ENCODE assay signal across 20 cellular contexts in the genomic region with DNA sequence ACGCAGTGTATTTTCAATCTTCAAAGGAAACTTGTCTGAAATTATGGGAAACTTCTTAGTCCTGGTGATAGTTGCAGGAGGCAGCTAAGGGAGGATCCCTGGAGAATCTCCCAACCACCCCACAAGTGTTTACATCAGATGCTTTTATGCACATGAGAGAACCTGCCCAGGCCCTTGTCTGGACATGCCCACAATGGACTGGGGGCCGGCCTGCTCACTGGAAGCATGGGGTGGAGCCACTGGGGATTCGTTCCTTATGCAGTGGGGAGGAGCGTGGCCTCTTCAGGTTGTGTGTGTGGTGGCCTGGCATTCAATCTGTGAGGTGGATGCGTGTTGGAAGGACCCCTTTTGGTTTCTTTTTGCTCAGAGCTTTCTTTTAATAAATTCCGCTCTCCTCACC.
DNase-seq lines count a peak whose midpoint lies in the region; TF ChIP-seq lines count a peak whose summit lies in the region.
"Had no signal": no experiment of that assay in that cellular context is flagged by ENCODE, and none has a peak within 500 bp of the region (broad histone marks: within the 10 kb centered on the region; RNA-seq: fewer than 3 reads in every experiment).

No MANE protein-coding gene starts in this region.

- no peak overlapping the region for H3K27ac Mint-ChIP-seq in progenitor cell of endocrine pancreas
- H3K27ac Mint-ChIP-seq: CD14-positive monocyte; T-helper 1 cell treated with Interleukin-12 subunit alpha and Interleukin-12 subunit beta and Interleukin-4 antibody, amounts not matched to agents 30 μg/mL and 1 μg/mL, for 36 hours had no signal

- no peak overlapping the region for H3K27ac ChIP-seq in WERI-Rb-1

- H3K4me3 Mint-ChIP-seq in progenitor cell of endocrine pancreas (ENCODE audit: low read depth) = no peak overlapping the region
- H3K4me3 Mint-ChIP-seq: CD14-positive monocyte; T-helper 1 cell treated with Interleukin-12 subunit alpha and Interleukin-12 subunit beta and Interleukin-4 antibody, amounts not matched to agents 30 μg/mL and 1 μg/mL, for 36 hours had no signal

- DNase-seq in SHP77 (lab: John Stamatoyannopoulos, UW) (peak; percentile 19 to 37), SHP77 treated with DMSO at 0.1 percent for 48 hours (lab: John Stamatoyannopoulos, UW) (no peak), H4 (ENCODE audit: low spot score) (peak; percentile 26), WERI-Rb-1 (peak; percentile 10), myocyte (ENCODE audit: low read depth) (peak; percentile 0), progenitor cell of endocrine pancreas (ENCODE audit: low spot score, unreplicated experiment) (no peak), middle frontal gyrus (ENCODE audit: extremely low spot score, low spot score) (no peak), AG20443 (ENCODE audit: low spot score) (no peak)
- DNase-seq: AML-193, Caco-2, DND-41, H7, Kasumi-1, NCI-H187, NCI-H2171, NCI-H446 treated with DMSO at 0.1 percent for 48 hours, NCI-H774 had no signal

- H3K4me1 Mint-ChIP-seq in progenitor cell of endocrine pancreas (ENCODE audit: low read depth) = peaks cover 6% of the 10 kb centered on the region
- H3K4me1 Mint-ChIP-seq: CD14-positive monocyte had no signal

- H3K36me3 Mint-ChIP-seq in progenitor cell of endocrine pancreas (ENCODE audit: insufficient read depth) = no peaks in the 10 kb centered on the region
- H3K36me3 Mint-ChIP-seq: CD14-positive monocyte had no signal

- H3K36me3 ChIP-seq in WERI-Rb-1 = no peaks in the 10 kb centered on the region

- peaks cover 23% of the 10 kb centered on the region for H3K9me3 Mint-ChIP-seq in progenitor cell of endocrine pancreas (ENCODE audit: low read depth)

- H3K4me3 ChIP-seq in WERI-Rb-1 (ENCODE audit: low read depth, low read length) = no peak overlapping the region
- H3K4me3 ChIP-seq: GM12878 had no signal

- no peaks in the 10 kb centered on the region for H3K27me3 ChIP-seq in WERI-Rb-1 (ENCODE audit: insufficient read depth, low read depth, severe bottlenecking)

- no peaks in the 10 kb centered on the region for H3K27me3 Mint-ChIP-seq in progenitor cell of endocrine pancreas

- no peaks in the 10 kb centered on the region for H3K9me3 ChIP-seq in WERI-Rb-1 (ENCODE audit: severe bottlenecking)
- H3K9me3 ChIP-seq: Caco-2 had no signal

- TF ChIP-seq CTCF in WERI-Rb-1 (IDR thresholded peaks at IDR 0.05; ENCODE audit: low read depth, low read length) (no peak), progenitor cell of endocrine pancreas (IDR thresholded peaks at IDR 0.05; ENCODE audit: unreplicated experiment) (no peak)

Comparison
In these comparisons a context has a peak if more than half of its experiments do, and no peak if none do; other contexts are left out.
1. DNase-seq: peak in SHP77 (2 of 2), H4 (single experiment), WERI-Rb-1 (single experiment) and myocyte (single experiment); none in SHP77 treated with DMSO at 0.1 percent for 48 hours (single experiment), progenitor cell of endocrine pancreas (single experiment), middle frontal gyrus (single experiment) and AG20443 (single experiment).